In genomic region chr7:919114-919442, GRCh38 we compare ENCODE assay signal across 20 cellular contexts. TPM values are rescaled to one million over a fixed set of nuclear protein-coding genes. Genes with fewer than 3 reads are reported as not detected.
DNase-seq lines count a peak whose midpoint lies in the region; ATAC-seq and TF ChIP-seq lines count a peak whose summit lies in the region.
"Had no signal": no experiment of that assay in that cellular context is flagged by ENCODE, and none has a peak within 500 bp of the region (broad histone marks: within the 10 kb centered on the region; RNA-seq: fewer than 3 reads in every experiment).

No MANE protein-coding gene starts in this region.

- DNase-seq in MCF 10A (ENCODE audit: unreplicated experiment) (no peak), mammary epithelial cell (no peak), adrenal gland (peak in 5 of 7 donors; percentile 3 to 20 (median 13)), lower lobe of right lung (peak; percentile 28), transverse colon (peak; percentile 8), nucleus accumbens (lab: John Stamatoyannopoulos, UW) (no peak), GF-D8 (lab: John Stamatoyannopoulos, UW) (no peak), HuH-7.5 (ENCODE audit: low spot score) (no peak)
- DNase-seq: activated CD4-positive, alpha-beta memory T cell treated with anti-CD3 and anti-CD28 coated beads, Interleukin-2, amount 10 ng/mL, durations not matched to agents 7 days and 5 days; brain microvascular endothelial cell; effector memory CD4-positive, alpha-beta T cell; GDM1; GOT3; hippocampal formation; KG1; NCI-H1092 treated with DMSO at 0.1 percent for 48 hours; NCI-H748 treated with DMSO at 0.1 percent for 48 hours; PC-3 had no signal

- POLR2A ChIA-PET in MCF 10A (lab: Yijun Ruan, JAX): no interaction called here

- H3K4me1 ChIP-seq in mammary epithelial cell (ENCODE audit: insufficient read depth, low read length) (peaks cover 12% of the 10 kb centered on the region), adrenal gland (replicated peaks in 1 of 2) (no peaks in the 10 kb centered on the region), lower lobe of right lung (peaks cover 20% of the 10 kb centered on the region), transverse colon (peaks cover 30 to 68% (median 65%) of the 10 kb centered on the region in 4 donors)
- H3K4me1 ChIP-seq: prostate gland had no signal

- dilution Hi-C loops in mammary epithelial cell (cut with HindIII; ENCODE audit: low sequenced_read_pairs): no loop called here

- H3K9ac ChIP-seq in mammary epithelial cell (ENCODE audit: insufficient read depth, low read length): no peak overlapping the region

- H3K36me3 ChIP-seq in mammary epithelial cell (ENCODE audit: insufficient read depth, low read length) (no peaks in the 10 kb centered on the region), adrenal gland (replicated peaks in 1 of 2) (no peaks in the 10 kb centered on the region), lower lobe of right lung (peaks cover 4% of the 10 kb centered on the region), transverse colon (no peaks in the 10 kb centered on the region)
- H3K36me3 ChIP-seq: brain microvascular endothelial cell, prostate gland had no signal

- H3K4me1 Mint-ChIP-seq in MCF 10A (ENCODE audit: insufficient read depth, unreplicated experiment): no peaks in the 10 kb centered on the region

- ATAC-seq in lower lobe of right lung: no peak
- ATAC-seq: PC-3 had no signal

- no peaks in the 10 kb centered on the region for H3K36me3 Mint-ChIP-seq in MCF 10A (ENCODE audit: insufficient read depth, unreplicated experiment)

- peak overlapping the region; percentile 59 for H3K27ac Mint-ChIP-seq in MCF 10A (ENCODE audit: low read depth, unreplicated experiment)
- H3K27ac Mint-ChIP-seq: activated CD4-positive, alpha-beta memory T cell treated with anti-CD3 and anti-CD28 coated beads, Interleukin-2, amount 10 ng/mL, durations not matched to agents 7 days and 5 days had no signal

- H3K9me3 Mint-ChIP-seq in MCF 10A (ENCODE audit: unreplicated experiment): no peaks in the 10 kb centered on the region
- H3K9me3 Mint-ChIP-seq: activated CD4-positive, alpha-beta memory T cell treated with anti-CD3 and anti-CD28 coated beads, Interleukin-2, amount 10 ng/mL, durations not matched to agents 7 days and 5 days; stimulated activated naive CD8-positive, alpha-beta T cell treated with anti-CD3 and anti-CD28 coated beads, Interleukin-15, Interleukin-2, amounts not matched to agents 100 ng/mL and 50 ng/mL, for 24 hours had no signal

- H3K4me3 Mint-ChIP-seq in MCF 10A (ENCODE audit: unreplicated experiment): no peak overlapping the region
- H3K4me3 Mint-ChIP-seq: activated CD4-positive, alpha-beta memory T cell treated with anti-CD3 and anti-CD28 coated beads, Interleukin-2, amount 10 ng/mL, durations not matched to agents 7 days and 5 days; stimulated activated naive CD8-positive, alpha-beta T cell treated with anti-CD3 and anti-CD28 coated beads, Interleukin-15, Interleukin-2, amounts not matched to agents 100 ng/mL and 50 ng/mL, for 24 hours had no signal

- WGBS in mammary epithelial cell (ENCODE audit: low coverage, missing lambda C conversion rate): 41% methylated on average over 2 of the region's 13 CpGs
- 71 to 84% (median 80%) methylated on average over 6 to 13 of the region's 13 CpGs for WGBS in adrenal gland, 4 donors
- WGBS in transverse colon (ENCODE audit: low coverage in 1 of 2), 2 donors: 69% methylated on average over 4 of the region's 13 CpGs; no CpG with 5 or more reads in 1 of the 2 donors

- H3K9me3 ChIP-seq in mammary epithelial cell (replicated peaks; ENCODE audit: insufficient read depth, low read length) (no peaks in the 10 kb centered on the region), adrenal gland (replicated peaks in 1 of 3) (no peaks in the 10 kb centered on the region), lower lobe of right lung (no peaks in the 10 kb centered on the region), transverse colon (no peaks in the 10 kb centered on the region)
- H3K9me3 ChIP-seq: prostate gland had no signal

- intact Hi-C loops in MCF 10A (cut with micrococcal nuclease): no loop called here
- intact Hi-C loops in mammary epithelial cell (cut with micrococcal nuclease): no loop called here
- intact Hi-C loops in adrenal gland (cut with DNase I): no loop called here
- intact Hi-C loops in lower lobe of right lung (cut with DNase I): no loop called here
- intact Hi-C loops in transverse colon (cut with DNase I; ENCODE audit: low total_unique reads): no loop called here

- CTCF ChIA-PET in MCF 10A (lab: Yijun Ruan, JAX): no interaction called here
- CTCF ChIA-PET in mammary epithelial cell (lab: Charles Lee; ENCODE audit: low non-redundant PET): no interaction called here

- no peaks in the 10 kb centered on the region for H3K27me3 Mint-ChIP-seq in MCF 10A (ENCODE audit: insufficient read depth, unreplicated experiment)
- H3K27me3 Mint-ChIP-seq: stimulated activated naive CD8-positive, alpha-beta T cell treated with anti-CD3 and anti-CD28 coated beads, Interleukin-15, Interleukin-2, amounts not matched to agents 100 ng/mL and 50 ng/mL, for 24 hours had no signal

- TF ChIP-seq EP300 in transverse colon (IDR thresholded peaks at IDR 0.05; ENCODE audit: low read depth): no peak

- H3K4me3 ChIP-seq in mammary epithelial cell (replicated peaks in 1 of 3; ENCODE audit: insufficient read depth in 1 of 3, low read depth in 2 of 3, low read length in 3 of 3): no peak overlapping the region
- H3K4me3 ChIP-seq in adrenal gland: no peak overlapping the region
- no peak overlapping the region for H3K4me3 ChIP-seq in lower lobe of right lung
- H3K4me3 ChIP-seq in transverse colon: no peak overlapping the region
- H3K4me3 ChIP-seq: prostate gland had no signal

- no peaks in the 10 kb centered on the region for H4K20me1 ChIP-seq in mammary epithelial cell (ENCODE audit: insufficient read depth, low read length)

- no peak overlapping the region for H3K27ac ChIP-seq in mammary epithelial cell (ENCODE audit: insufficient read depth, low read depth, low read length)
- H3K27ac ChIP-seq in adrenal gland: no peak overlapping the region
- no peak overlapping the region for H3K27ac ChIP-seq in lower lobe of right lung
- peak overlapping the region in 1 of 4 donors; percentile 29 for H3K27ac ChIP-seq in transverse colon
- H3K27ac ChIP-seq: brain microvascular endothelial cell, prostate gland had no signal

- no peak for TF ChIP-seq POLR2A in adrenal gland (IDR thresholded peaks at IDR 0.05)
- no peak for TF ChIP-seq POLR2A in transverse colon (IDR thresholded peaks at IDR 0.05)

- in situ Hi-C loops in mammary epithelial cell (cut with MboI; ENCODE audit: low sequenced_read_pairs in 2 of 2): no loop called here
- in situ Hi-C loops in transverse colon (cut with MboI; ENCODE audit: low pct_ligation_motif_present in 1 of 4, low pct_unique_long_range_greater_than_20kb in 1 of 4, low sequenced_read_pairs in 3 of 4): no loop called here

- H3K4me2 ChIP-seq in mammary epithelial cell (ENCODE audit: insufficient read depth, low read depth, low read length): no peak overlapping the region

- H2AFZ ChIP-seq in mammary epithelial cell (ENCODE audit: low read depth, low read length): no peak overlapping the region

- H3K27me3 ChIP-seq in mammary epithelial cell (ENCODE audit: insufficient read depth, low read length): no peaks in the 10 kb centered on the region
- H3K27me3 ChIP-seq in adrenal gland: no peaks in the 10 kb centered on the region
- H3K27me3 ChIP-seq in lower lobe of right lung (ENCODE audit: low read depth): no peaks in the 10 kb centered on the region
- no peaks in the 10 kb centered on the region for H3K27me3 ChIP-seq in transverse colon
- H3K27me3 ChIP-seq: brain microvascular endothelial cell had no signal

- H3K79me2 ChIP-seq in mammary epithelial cell (ENCODE audit: insufficient read depth, low read length): no peaks in the 10 kb centered on the region

- BruUV-seq in MCF 10A (replicated peaks; lab: Mats Ljungman, UMichigan) (no TSS peak), mammary epithelial cell (replicated peaks; lab: Mats Ljungman, UMichigan) (no TSS peak)

- TF ChIP-seq CTCF in MCF 10A (IDR thresholded peaks at IDR 0.05; ENCODE audit: unreplicated experiment) (no peak), mammary epithelial cell (conservative IDR thresholded peaks at IDR 0.05 in 1 of 2, IDR thresholded peaks at IDR 0.05 in 1 of 2; ENCODE audit: extremely low read depth in 1 of 2, insufficient read depth in 1 of 2, low read depth in 1 of 2, low read length in 2 of 2) (no peak), adrenal gland (IDR thresholded peaks at IDR 0.05) (no peak), lower lobe of right lung (IDR thresholded peaks at IDR 0.05) (no peak), transverse colon (IDR thresholded peaks at IDR 0.05) (no peak)

RNA-seq across cellular contexts. Expression of gene ADAP1, which starts 35.4 kb away (rescaled TPM):
- total RNA-seq in MCF 10A (2022) (7.0 and 10.5 TPM in 2 replicates), mammary epithelial cell (10 to 100 TPM; 11.0 to 21.4 TPM), adrenal gland (10 to 100 TPM in 5 of 8 donors, 1 to 10 TPM in 3; 5.6 to 60.2 (median 12.8) TPM), lower lobe of right lung (33.9 TPM), transverse colon (100 to 1,000 TPM in 3 of 4 donors, 10 to 100 TPM in 1; 84.9 to 360 (median 169) TPM)
- polyA plus RNA-seq in mammary epithelial cell (9.3 TPM), adrenal gland (10 to 100 TPM in 1 of 3 donors, 1 to 10 TPM in 1, under 1 TPM in 1; 0.29 to 40.5 (median 7.1) TPM)
- 31.4 TPM for polyA minus RNA-seq in mammary epithelial cell

RNA-seq across cellular contexts. Expression of gene GET4, which starts 42.7 kb away (rescaled TPM):
- total RNA-seq in MCF 10A (2022): 32.6 and 43.9 TPM in 2 replicates
- 10 to 100 TPM; 26.0 to 40.8 TPM for total RNA-seq in mammary epithelial cell
- polyA plus RNA-seq in mammary epithelial cell: 28.5 TPM
- 24.8 TPM for polyA minus RNA-seq in mammary epithelial cell
- total RNA-seq in adrenal gland: 100 to 1,000 TPM in 1 of 8 donors, 10 to 100 TPM in 7; 44.7 to 190 (median 69.1) TPM
- 100 to 1,000 TPM in 2 of 3 donors, 10 to 100 TPM in 1; 38.3 to 166 (median 164) TPM for polyA plus RNA-seq in adrenal gland
- total RNA-seq in lower lobe of right lung: 31.7 TPM
- total RNA-seq in transverse colon: 100 to 1,000 TPM in 2 of 4 donors, 10 to 100 TPM in 2; 49.4 to 116 (median 85.2) TPM

RNA-seq across cellular contexts. Expression of gene COX19, which starts 56.3 kb away (rescaled TPM):
- total RNA-seq in MCF 10A (2022) (14.7 and 16.5 TPM in 2 replicates), mammary epithelial cell (10 to 100 TPM; 11.2 to 15.9 TPM), adrenal gland (10 to 100 TPM in 7 of 8 donors, 1 to 10 TPM in 1; 9.1 to 32.4 (median 18.9) TPM), lower lobe of right lung (12.9 TPM), transverse colon (10 to 100 TPM in 3 of 4 donors, 1 to 10 TPM in 1; 8.6 to 30.2 (median 16.9) TPM)
- polyA plus RNA-seq in mammary epithelial cell (4.5 TPM), adrenal gland (10 to 100 TPM; 12.3 to 28.6 (median 14.0) TPM)
- 1.9 TPM for polyA minus RNA-seq in mammary epithelial cell

Comparison
In these comparisons a context has a peak if more than half of its experiments do, and no peak if none do; other contexts are left out.
1. DNase-seq: peak in adrenal gland (5 of 7), lower lobe of right lung (single experiment) and transverse colon (single experiment); none in MCF 10A (single experiment), mammary epithelial cell (single experiment), nucleus accumbens (0 of 56), GF-D8 (single experiment) and HuH-7.5 (single experiment).